8 cellular contexts compared by ENCODE assay signal in genomic region chr3:159964166-159964973, GRCh38. TPM values are rescaled to one million over a fixed set of nuclear protein-coding genes. Genes with fewer than 3 reads are reported as not detected.
DNase-seq lines count a peak whose midpoint lies in the region; ATAC-seq, FAIRE-seq and TF ChIP-seq lines count a peak whose summit lies in the region.

No MANE protein-coding gene starts in this region.

- no peaks in the 10 kb centered on the region for H3K27me3 Mint-ChIP-seq in Caco-2 (ENCODE audit: insufficient read depth, unreplicated experiment)
- no peaks in the 10 kb centered on the region for H3K27me3 Mint-ChIP-seq in mesothelial cell of epicardium (ENCODE audit: low read depth)

- CTCF ChIA-PET in Caco-2 (lab: Charles Lee), result interaction anchor here (0.7 kb wide), 1 partner anchor 240 kb away, joined by 3 read pairs; no protein-coding TSS in a partner anchor
- CTCF ChIA-PET in HepG2 (lab: Yijun Ruan, JAX; ENCODE audit: low intra/inter-chr PET ratio, low total read pairs), result no interaction called here

- ATAC-seq in GM19395 (IDR thresholded peaks at IDR 0.05; ENCODE audit: unreplicated experiment) (peak; percentile 100), HG03175 (IDR thresholded peaks at IDR 0.05; ENCODE audit: unreplicated experiment) (peak; percentile 100), HepG2 (no peak; the same call in 2 of the 3 replicates)

- in situ Hi-C loops in HepG2 (cut with HindIII; ENCODE audit: extremely low pct_ligation_motif_present, low pct_unique_long_range_greater_than_20kb), result no loop called here

- H3K27ac Mint-ChIP-seq in Caco-2 (ENCODE audit: unreplicated experiment), result peak overlapping the region; percentile 76
- no peak overlapping the region for H3K27ac Mint-ChIP-seq in mesothelial cell of epicardium

- FAIRE-seq in HepG2 (lab: Jason Lieb, UNC), result no peak

- intact Hi-C loops in Caco-2 (cut with micrococcal nuclease; ENCODE audit: unreplicated experiment), result no loop called here
- intact Hi-C loops in HepG2 (cut with micrococcal nuclease; ENCODE audit: unreplicated experiment), result no loop called here

- TF ChIP-seq EP300 in HepG2 (IDR thresholded peaks at IDR 0.05; ENCODE audit: low read depth in 2 of 2, low read length in 2 of 2) (no peak), HepG2 (CRISPR knock-in tag; IDR thresholded peaks at IDR 0.05; ENCODE audit: borderline replicate concordance) (no peak)

- no peak overlapping the region for H2AFZ ChIP-seq in HepG2 (ENCODE audit: low read length)

- H3K9me3 Mint-ChIP-seq in Caco-2 (ENCODE audit: unreplicated experiment) (peaks cover 10% of the 10 kb centered on the region), mesothelial cell of epicardium (no peaks in the 10 kb centered on the region)

- WGBS in HepG2 (ENCODE audit: low lambda C conversion rate), result 50% methylated on average over 7 of the region's 7 CpGs

- no peak overlapping the region for H3K9ac ChIP-seq in HepG2 (ENCODE audit: insufficient read depth, low read depth, low read length)

- no peak for TF ChIP-seq POLR2A in HepG2 (IDR thresholded peaks at IDR 0.05; ENCODE audit: insufficient read depth in 1 of 2, low read depth in 2 of 2, low read length in 2 of 2)

- H3K36me3 ChIP-seq in Caco-2 (ENCODE audit: control insufficient read depth, insufficient read depth, low read length) (no peaks in the 10 kb centered on the region), HepG2 (replicated peaks in 1 of 2; ENCODE audit: control insufficient read depth in 1 of 2, insufficient read depth in 2 of 2, low read length in 2 of 2) (no peaks in the 10 kb centered on the region)

- H3K27me3 ChIP-seq in Caco-2 (replicated peaks; ENCODE audit: control insufficient read depth, insufficient read depth, low read length) (no peaks in the 10 kb centered on the region), HepG2 (ENCODE audit: control insufficient read depth in 1 of 2, insufficient read depth in 2 of 2, low read length in 2 of 2) (no peaks in the 10 kb centered on the region; a peak in 2 of 5 replicates)

- TF ChIP-seq CTCF in Caco-2 (IDR thresholded peaks at IDR 0.05; ENCODE audit: insufficient read depth in 1 of 2, low read depth in 1 of 2, low read length in 1 of 2, severe bottlenecking in 1 of 2, unreplicated experiment in 1 of 2) (no peak), cardiac fibroblast (IDR thresholded peaks at IDR 0.05; ENCODE audit: low read depth, low read length) (no peak), HepG2 (CRISPR knock-in tag; IDR thresholded peaks at IDR 0.05) (no peak), mesothelial cell of epicardium (IDR thresholded peaks at IDR 0.05; ENCODE audit: unreplicated experiment) (no peak)

- no peak overlapping the region for H3K27ac ChIP-seq in HepG2 (ENCODE audit: extremely low read length, insufficient read depth, low read length)

- POLR2A ChIA-PET in Caco-2 (lab: Charles Lee), result no interaction called here
- POLR2A ChIA-PET in HepG2 (lab: Yijun Ruan, JAX), result no interaction called here

- DNase-seq in Caco-2 (no peak), cardiac fibroblast (ENCODE audit: low read depth in 2 of 2) (peak; percentile 40 to 75), HepG2 (ENCODE audit: low spot score) (no peak), mesothelial cell of epicardium (ENCODE audit: low spot score in 2 of 2, unreplicated experiment in 2 of 2) (no peak), NCI-H187 treated with DMSO at 0.1 percent for 48 hours (lab: John Stamatoyannopoulos, UW) (no peak), putamen (ENCODE audit: low spot score) (no peak)

- no peak for TF ChIP-seq RAD21 in HepG2 (CRISPR knock-in tag; IDR thresholded peaks at IDR 0.05)

- H3K4me1 ChIP-seq in Caco-2 (peaks cover 7% of the 10 kb centered on the region; the same call in 1 of the 2 replicates), HepG2 (ENCODE audit: insufficient read depth, low read length) (no peaks in the 10 kb centered on the region)

- no TSS peak for BruUV-seq in Caco-2 (replicated peaks; lab: Mats Ljungman, UMichigan)
- BruUV-seq in HepG2 (replicated peaks; lab: Mats Ljungman, UMichigan), result no TSS peak

- H4K20me1 ChIP-seq in HepG2 (ENCODE audit: insufficient read depth, low read length), result no peaks in the 10 kb centered on the region

- H3K4me1 Mint-ChIP-seq in Caco-2 (ENCODE audit: low read depth, unreplicated experiment), result peaks cover 15% of the 10 kb centered on the region
- no peaks in the 10 kb centered on the region for H3K4me1 Mint-ChIP-seq in mesothelial cell of epicardium

- H3K9me3 ChIP-seq in Caco-2 (no peaks in the 10 kb centered on the region), HepG2 (ENCODE audit: low read length) (no peaks in the 10 kb centered on the region)

- no peak overlapping the region for H3K4me2 ChIP-seq in HepG2 (ENCODE audit: low read depth, low read length)

- H3K36me3 Mint-ChIP-seq in Caco-2 (ENCODE audit: insufficient read depth, unreplicated experiment), result no peaks in the 10 kb centered on the region
- H3K36me3 Mint-ChIP-seq in mesothelial cell of epicardium, result no peaks in the 10 kb centered on the region

- H3K4me3 ChIP-seq in Caco-2 (ENCODE audit: low read depth, low read length) (no peak overlapping the region), cardiac fibroblast (replicated peaks in 1 of 2; ENCODE audit: low read depth in 2 of 2, low read length in 2 of 2) (no peak overlapping the region), HepG2 (replicated peaks in 1 of 3; ENCODE audit: insufficient read depth in 1 of 3, low read depth in 2 of 3, low read length in 3 of 3) (no peak overlapping the region)

- H3K4me3 Mint-ChIP-seq in Caco-2 (ENCODE audit: unreplicated experiment), result no peak overlapping the region
- H3K4me3 Mint-ChIP-seq in mesothelial cell of epicardium, result no peak overlapping the region

- no peaks in the 10 kb centered on the region for H3K79me2 ChIP-seq in HepG2 (ENCODE audit: insufficient read depth, low read length)

TF ChIP-seq in HepG2, 621 proteins besides CTCF, POLR2A, EP300 and RAD21:
- TF ChIP-seq ZNF768 (CRISPR knock-in tag; IDR thresholded peaks at IDR 0.05) (no peak), ATF4 (CRISPR knock-in tag; IDR thresholded peaks at IDR 0.05) (0 out of 4 replicates have a peak, but pooled peaks of 1 of the 2 experiments have one; percentile 22)

RNA-seq across cellular contexts. Expression of gene IL12A, which starts 24.3 kb away (rescaled TPM):
- 0.60 and 0.95 TPM in 2 replicates for total RNA-seq in Caco-2 (2022)
- 0.74 and 1.1 TPM in 2 replicates for total RNA-seq in HepG2 (2016; rRNA removed; fragmentation: Illumina TruSeq; extraction: Trizol)
- 0.71 and 1.0 TPM in 2 replicates for total RNA-seq in HepG2 (2016; cell fraction: cytosol; rRNA removed; fragmentation: Illumina TruSeq; extraction: Trizol; ENCODE audit: low read depth)
- 0.59 and 1.3 TPM in 2 replicates for total RNA-seq in HepG2 (2016; cell fraction: insoluble cytoplasmic fraction; rRNA removed; fragmentation: Illumina TruSeq; extraction: Trizol)
- 0.96 and 1.2 TPM in 2 replicates for total RNA-seq in HepG2 (2016; cell fraction: membrane; rRNA removed; fragmentation: Illumina TruSeq; extraction: Trizol)
- 2.4 and 3.8 TPM in 2 replicates for total RNA-seq in HepG2 (2016; cell fraction: nucleus; rRNA removed; fragmentation: Illumina TruSeq; extraction: Trizol)
- polyA plus RNA-seq in HepG2 (2011; rRNA removed), result 0.36 and 0.61 TPM in 2 replicates
- polyA plus RNA-seq in HepG2 (2011; cell fraction: cytosol; rRNA removed), result 0.23 and 0.31 TPM in 2 replicates
- 4.4 and 4.6 TPM in 2 replicates for polyA plus RNA-seq in HepG2 (2011; cell fraction: nucleus; rRNA removed)
- 0.12 and 1.1 TPM in 2 replicates for polyA plus RNA-seq in HepG2 (2012)
- polyA plus RNA-seq in HepG2 (2016; cell fraction: cytosol; fragmentation: Illumina TruSeq; extraction: Trizol; ENCODE audit: low read depth), result 0.58 and 0.89 TPM in 2 replicates
- 0.66 and 1.2 TPM in 2 replicates for polyA plus RNA-seq in HepG2 (2016; cell fraction: insoluble cytoplasmic fraction; fragmentation: Illumina TruSeq; extraction: Trizol; ENCODE audit: low read depth)
- 0.50 and 0.89 TPM in 2 replicates for polyA plus RNA-seq in HepG2 (2016; cell fraction: membrane; fragmentation: Illumina TruSeq; extraction: Trizol; ENCODE audit: low read depth)
- polyA plus RNA-seq in HepG2 (2016; cell fraction: nucleus; fragmentation: Illumina TruSeq; extraction: Trizol; ENCODE audit: insufficient read depth, low read depth), result 4.9 and 6.1 TPM in 2 replicates
- not detected in 2 replicates for polyA minus RNA-seq in HepG2 (2011; rRNA and poly(A)+ RNA removed; ENCODE audit: low replicate concordance)
- polyA minus RNA-seq in HepG2 (2011; cell fraction: cytosol; rRNA and poly(A)+ RNA removed), result not detected in 2 replicates
- polyA minus RNA-seq in HepG2 (2011; cell fraction: nucleus; rRNA and poly(A)+ RNA removed), result 0.52 and 0.75 TPM in 2 replicates
- total RNA-seq in mesothelial cell of epicardium, result not detected in 3 replicates

Comparison
In these comparisons a context has a peak if more than half of its experiments do, and no peak if none do; other contexts are left out.
1. DNase-seq: peak in cardiac fibroblast (2 of 2); none in Caco-2 (0 of 2), HepG2 (single experiment), mesothelial cell of epicardium (0 of 2), NCI-H187 treated with DMSO at 0.1 percent for 48 hours (single experiment) and putamen (single experiment).